15 cellular contexts compared by ENCODE assay signal in genomic region chr1:2241820-2242219, GRCh38. TPM values are rescaled to one million over a fixed set of nuclear protein-coding genes. Genes with fewer than 3 reads are reported as not detected.
DNase-seq lines count a peak whose midpoint lies in the region; ATAC-seq, FAIRE-seq and TF ChIP-seq lines count a peak whose summit lies in the region.
"Had no signal": no experiment of that assay in that cellular context is flagged by ENCODE, and none has a peak within 500 bp of the region (broad histone marks: within the 10 kb centered on the region; RNA-seq: fewer than 3 reads in every experiment).

No MANE protein-coding gene starts in this region.

- H3K9me3 ChIP-seq in CD4-positive, alpha-beta T cell (ENCODE audit: control insufficient read depth, low read length) = no peaks in the 10 kb centered on the region
- H3K9me3 ChIP-seq in IMR-90 (ENCODE audit: control insufficient read depth, insufficient read depth, low read length) = no peaks in the 10 kb centered on the region
- no peaks in the 10 kb centered on the region; a peak in 1 of 4 replicates for H3K9me3 ChIP-seq in H1 (ENCODE audit: insufficient read depth in 2 of 2, low read depth in 1 of 2, low read length in 1 of 2)
- H3K9me3 ChIP-seq in testis = no peaks in the 10 kb centered on the region
- H3K9me3 ChIP-seq: adrenal gland, BE2C, lower lobe of right lung, tibial nerve had no signal

- H3K4ac ChIP-seq in IMR-90 (ENCODE audit: low read depth, low read length) (no peak overlapping the region), H1 (replicated peaks; ENCODE audit: insufficient read length, low read depth, low read length) (no peak overlapping the region)

- dilution Hi-C loops in IMR-90 (cut with HindIII; ENCODE audit: low sequenced_read_pairs, unreplicated experiment) = no loop called here

- peaks cover 43% of the 10 kb centered on the region for H3K9me1 ChIP-seq in IMR-90 (ENCODE audit: insufficient read depth, low read length)

- H3K27me3 Mint-ChIP-seq in CD4-positive, alpha-beta T cell = no peaks in the 10 kb centered on the region
- H3K27me3 Mint-ChIP-seq in natural killer cell treated with Interleukin-12 subunit alpha and Interleukin-12 subunit beta and Interleukin-15 and Interleukin-18, amount 100 ng/mL, for 72 hours = no peaks in the 10 kb centered on the region

- no peak overlapping the region for H3K18ac ChIP-seq in IMR-90 (ENCODE audit: low read depth, low read length)
- peak overlapping the region; percentile 38; the same call in 1 of the 2 replicates for H3K18ac ChIP-seq in H1 (ENCODE audit: extremely low read depth, low read length)

- H2BK5ac ChIP-seq in IMR-90 (ENCODE audit: low read depth, low read length, poor library complexity, severe bottlenecking) (no peak overlapping the region), H1 (ENCODE audit: low read depth, low read length) (peak overlapping the region; percentile 88; the same call in 1 of the 2 replicates)

- H3K56ac ChIP-seq in IMR-90 (ENCODE audit: extremely low read depth, insufficient read depth, low read length) = no peak overlapping the region
- H3K56ac ChIP-seq in H1 (replicated peaks; ENCODE audit: insufficient read length, low read depth, low read length) = no peak overlapping the region

- peaks cover 47% of the 10 kb centered on the region for H3K4me1 ChIP-seq in IMR-90 (ENCODE audit: control insufficient read depth, insufficient read depth, low read length)
- peaks cover 0 to 19% (median 10%) of the 10 kb centered on the region in 4 experiments; a peak in 5 of 7 replicates for H3K4me1 ChIP-seq in H1 (replicated peaks in 1 of 4; ENCODE audit: control insufficient read depth in 3 of 4, insufficient read depth in 4 of 4, low read length in 3 of 4)
- H3K4me1 ChIP-seq in testis = peaks cover 48% of the 10 kb centered on the region

- H3K23me2 ChIP-seq in H1 (ENCODE audit: low read depth, low read length) = no peaks in the 10 kb centered on the region

- no peak for TF ChIP-seq CTCF in CD4-positive, alpha-beta T cell (IDR thresholded peaks at IDR 0.05)
- no peak for TF ChIP-seq CTCF in IMR-90 (conservative IDR thresholded peaks at IDR 0.05; ENCODE audit: low read depth, low read length)
- TF ChIP-seq CTCF in H1 (IDR thresholded peaks at IDR 0.05; ENCODE audit: control extremely low read depth in 1 of 3, insufficient read depth in 1 of 3, low read depth in 1 of 3, low read length in 3 of 3) = no peak
- no peak for TF ChIP-seq CTCF in testis (IDR thresholded peaks at IDR 0.05)

- H4K91ac ChIP-seq in IMR-90 (ENCODE audit: insufficient read depth, low read depth, low read length) = no peak overlapping the region
- no peak overlapping the region for H4K91ac ChIP-seq in H1 (replicated peaks; ENCODE audit: insufficient read length, low read length)

- H2AFZ ChIP-seq in IMR-90 (replicated peaks; ENCODE audit: low read length, poor library complexity) (no peak overlapping the region), H1 (ENCODE audit: low read length) (no peak overlapping the region)
- H2AFZ ChIP-seq: parathyroid adenoma had no signal

- H3K36me3 ChIP-seq in IMR-90 (ENCODE audit: control insufficient read depth, insufficient read depth, low read length) (peaks cover 17% of the 10 kb centered on the region; the same call in 1 of the 2 replicates), H1 (ENCODE audit: control insufficient read depth in 2 of 4, insufficient read depth in 4 of 4, low read length in 3 of 4) (peaks cover 0 to 3% (median 0%) of the 10 kb centered on the region in 4 experiments; a peak in 1 of 8 replicates), testis (ENCODE audit: low read depth, missing control alignments) (no peaks in the 10 kb centered on the region)
- H3K36me3 ChIP-seq: adrenal gland had no signal

- no peak overlapping the region for H3K27ac ChIP-seq in CD4-positive, alpha-beta T cell (ENCODE audit: low read depth, low read length)
- no peak overlapping the region for H3K27ac ChIP-seq in IMR-90 (ENCODE audit: insufficient read depth, low read length)
- no peak overlapping the region for H3K27ac ChIP-seq in H1 (ENCODE audit: low read depth, low read length)
- H3K27ac ChIP-seq in testis = no peak overlapping the region
- H3K27ac ChIP-seq: parathyroid adenoma had no signal

- H4K8ac ChIP-seq in IMR-90 (ENCODE audit: low read depth in 2 of 2, low read length in 2 of 2) = no peak overlapping the region
- H4K8ac ChIP-seq in H1 (ENCODE audit: extremely low read depth, insufficient read depth, low read length) = no peak overlapping the region

- peaks cover 86% of the 10 kb centered on the region for H3K4me1 Mint-ChIP-seq in CD4-positive, alpha-beta T cell (ENCODE audit: low read depth)
- H3K4me1 Mint-ChIP-seq in natural killer cell treated with Interleukin-12 subunit alpha and Interleukin-12 subunit beta and Interleukin-15 and Interleukin-18, amount 100 ng/mL, for 72 hours (ENCODE audit: low read depth in 2 of 2) = peaks cover 27 to 34% of the 10 kb centered on the region in 2 donors

- TF ChIP-seq POLR2A in IMR-90 (IDR thresholded peaks at IDR 0.05; ENCODE audit: low read depth, low read length) = no peak
- no peak for TF ChIP-seq POLR2A in H1 (IDR thresholded peaks at IDR 0.05; ENCODE audit: control extremely low read depth in 1 of 2, low read depth in 2 of 2, low read length in 2 of 2)
- TF ChIP-seq POLR2A in testis (IDR thresholded peaks at IDR 0.05) = no peak

- H3K27me3 ChIP-seq in CD4-positive, alpha-beta T cell (ENCODE audit: control insufficient read depth, insufficient read depth, low read length) = no peaks in the 10 kb centered on the region
- H3K27me3 ChIP-seq in IMR-90 (ENCODE audit: control insufficient read depth, insufficient read depth, low read length) (no peaks in the 10 kb centered on the region), H1 (replicated peaks in 1 of 4; ENCODE audit: control insufficient read depth in 3 of 4, extremely low read depth in 1 of 4, insufficient read depth in 3 of 4, low read length in 3 of 4) (no peaks in the 10 kb centered on the region), testis (no peaks in the 10 kb centered on the region)
- H3K27me3 ChIP-seq: adrenal gland, BE2C, tibial nerve had no signal

- peaks cover 51 to 97% of the 10 kb centered on the region in 2 experiments for H3K79me2 ChIP-seq in H1 (ENCODE audit: control insufficient read depth in 1 of 2, insufficient read depth in 2 of 2, low read length in 2 of 2)

- intact Hi-C loops in CD4-positive, alpha-beta T cell (cut with DNase I, micrococcal nuclease) = no loop called here
- intact Hi-C loops in IMR-90 (cut with micrococcal nuclease) = no loop called here
- intact Hi-C loops in testis (cut with DNase I; ENCODE audit: low total_unique reads) = loop anchor here (10.0 kb wide), 1 partner anchor 567 kb away; no protein-coding TSS in a partner anchor

- H3K79me1 ChIP-seq in IMR-90 (ENCODE audit: low read depth in 1 of 2, low read length in 2 of 2) (peaks cover 0 to 71% of the 10 kb centered on the region in 2 experiments; a peak in 2 of 4 replicates), H1 (ENCODE audit: low read depth, low read length) (peaks cover 39% of the 10 kb centered on the region)

- H2BK15ac ChIP-seq in IMR-90 (ENCODE audit: low read depth, low read length) (no peak overlapping the region), H1 (ENCODE audit: low read length) (no peak overlapping the region; the same call in 1 of the 2 replicates)

- H2BK120ac ChIP-seq in IMR-90 (ENCODE audit: low read depth, low read length) (no peak overlapping the region), H1 (replicated peaks; ENCODE audit: low read depth, low read length) (no peak overlapping the region)

- H3K14ac ChIP-seq in IMR-90 (replicated peaks; ENCODE audit: low read depth, low read length) (no peak overlapping the region), H1 (ENCODE audit: insufficient read length) (no peak overlapping the region)

- whole genome bisulfite sequencing in IMR-90 (ENCODE audit: extremely low coverage in 2 of 2, insufficient read length in 1 of 2), 2 experiments = 83% methylated on average over 6 of the region's 13 CpGs; no CpG with 5 or more reads in 1 of the 2 experiments
- WGBS in H1 (ENCODE audit: extremely low coverage in 1 of 2, insufficient coverage in 1 of 2, insufficient read length in 1 of 2, insufficient replicate concordance in 2 of 2, low coverage in 1 of 2, low lambda C conversion rate in 2 of 2, missing lambda C conversion rate in 1 of 2), 2 experiments = 88% methylated on average over 13 of the region's 13 CpGs; no CpG with 5 or more reads in 1 of the 2 experiments
- 58 to 80% methylated on average over 7 to 13 of the region's 13 CpGs for WGBS in testis, 2 donors

- H4K20me1 ChIP-seq in IMR-90 (ENCODE audit: insufficient read depth, low read length) (peaks cover 99% of the 10 kb centered on the region), H1 (replicated peaks in 1 of 2; ENCODE audit: control insufficient read depth in 1 of 2, insufficient read depth in 2 of 2, low read length in 2 of 2) (peaks cover 39 to 58% of the 10 kb centered on the region in 2 experiments)

- H2BK20ac ChIP-seq in IMR-90 (ENCODE audit: low read depth, low read length) = no peak overlapping the region
- no peak overlapping the region for H2BK20ac ChIP-seq in H1 (ENCODE audit: low read length)

- H2BK12ac ChIP-seq in H1 (ENCODE audit: low read depth, low read length) = no peak overlapping the region

- H2AK5ac ChIP-seq in IMR-90 (ENCODE audit: low read depth, low read length) (no peak overlapping the region), H1 (ENCODE audit: low read depth, low read length) (0 out of 2 replicates have a peak overlapping the region, but pooled peaks have one; percentile 94)

- POLR2A ChIA-PET in CD4-positive, alpha-beta T cell (lab: Charles Lee) = interaction anchor here (1.7 kb wide), 1 partner anchor 13 kb away, joined by 7 read pairs; no protein-coding TSS in a partner anchor
- POLR2A ChIA-PET in IMR-90 (lab: Charles Lee; ENCODE audit: unreplicated experiment) (no interaction called here), H1 (lab: Charles Lee; ENCODE audit: partially characterized antibody) (interaction anchor here (0.6 to 4.7 kb wide), 4 partner anchors 8 to 77 kb away, joined by 3 to 34 read pairs (median 4); no protein-coding TSS in a partner anchor)

- H4K5ac ChIP-seq in IMR-90 (ENCODE audit: low read depth, low read length) (no peak overlapping the region), H1 (ENCODE audit: insufficient read length, low read depth, low read length) (no peak overlapping the region)

- peak overlapping the region; percentile 32 for H2AK9ac ChIP-seq in IMR-90 (replicated peaks; ENCODE audit: low read depth, low read length, poor library complexity)

- H3K36me3 Mint-ChIP-seq in CD4-positive, alpha-beta T cell (ENCODE audit: low read depth) = peaks cover 84% of the 10 kb centered on the region
- no peaks in the 10 kb centered on the region for H3K36me3 Mint-ChIP-seq in natural killer cell treated with Interleukin-12 subunit alpha and Interleukin-12 subunit beta and Interleukin-15 and Interleukin-18, amount 100 ng/mL, for 72 hours

- FAIRE-seq in H1 (lab: Jason Lieb, UNC) = no peak

- CTCF ChIA-PET in CD4-positive, alpha-beta T cell (lab: Charles Lee) = no interaction called here
- CTCF ChIA-PET in IMR-90 (lab: Yijun Ruan, JAX) (no interaction called here), H1 (lab: Charles Lee; ENCODE audit: partially characterized antibody) (interaction anchor here (1.6 to 2.3 kb wide), 2 partner anchors 11 to 47 kb away, joined by 4 to 9 read pairs; partner anchors contain the start of gene FAAP20)

- no peak overlapping the region for H3K4me3 ChIP-seq in IMR-90 (ENCODE audit: insufficient read depth, low read depth, low read length)
- H3K4me3 ChIP-seq in H1 (ENCODE audit: extremely low read depth in 1 of 4, insufficient read depth in 2 of 4, low read depth in 3 of 4, low read length in 4 of 4) = no peak overlapping the region
- H3K4me3 ChIP-seq in testis = no peak overlapping the region
- H3K4me3 ChIP-seq: adrenal gland, lower lobe of right lung, tibial nerve had no signal

- TF ChIP-seq EP300 in H1 (IDR thresholded peaks at IDR 0.05; ENCODE audit: borderline replicate concordance in 1 of 2, low read depth in 2 of 2, low read length in 2 of 2) = no peak

- in situ Hi-C loops in IMR-90 (cut with MboI; ENCODE audit: low sequenced_read_pairs) = no loop called here

- H3K27ac Mint-ChIP-seq in CD4-positive, alpha-beta T cell = peak overlapping the region; percentile 88
- H3K27ac Mint-ChIP-seq in natural killer cell treated with Interleukin-12 subunit alpha and Interleukin-12 subunit beta and Interleukin-15 and Interleukin-18, amount 100 ng/mL, for 72 hours = no peak overlapping the region

- H3K4me2 ChIP-seq in IMR-90 (ENCODE audit: low read depth, low read length) (no peak overlapping the region), H1 (ENCODE audit: insufficient read depth in 1 of 2, low read depth in 2 of 2, low read length in 2 of 2) (no peak overlapping the region)

- no TSS peak for BruUV-seq in IMR-90 (replicated peaks; lab: Mats Ljungman, UMichigan)

- H3K4me3 Mint-ChIP-seq in CD4-positive, alpha-beta T cell = peak overlapping the region; percentile 84
- H3K4me3 Mint-ChIP-seq in natural killer cell treated with Interleukin-12 subunit alpha and Interleukin-12 subunit beta and Interleukin-15 and Interleukin-18, amount 100 ng/mL, for 72 hours = no peak overlapping the region

- ATAC-seq in CD4-positive, alpha-beta T cell (ENCODE audit: poor library complexity) = no peak
- ATAC-seq in IMR-90 (ENCODE audit: low read depth) = no peak
- ATAC-seq in natural killer cell treated with Interleukin-12 subunit alpha and Interleukin-12 subunit beta and Interleukin-15 and Interleukin-18, amount 100 ng/mL, for 72 hours = no peak
- ATAC-seq: lower lobe of right lung had no signal

- no peaks in the 10 kb centered on the region for H3K9me3 Mint-ChIP-seq in CD4-positive, alpha-beta T cell
- H3K9me3 Mint-ChIP-seq in natural killer cell treated with Interleukin-12 subunit alpha and Interleukin-12 subunit beta and Interleukin-15 and Interleukin-18, amount 100 ng/mL, for 72 hours = no peaks in the 10 kb centered on the region

- H3K23ac ChIP-seq in IMR-90 (ENCODE audit: low read depth, low read length) = peak overlapping the region; percentile 29; the same call in 1 of the 2 replicates
- no peak overlapping the region for H3K23ac ChIP-seq in H1 (ENCODE audit: insufficient read length)

- no peak overlapping the region for H3K9ac ChIP-seq in IMR-90 (ENCODE audit: low read depth, low read length)
- no peak overlapping the region for H3K9ac ChIP-seq in H1 (replicated peaks in 1 of 4; ENCODE audit: extremely low read depth in 1 of 4, low read depth in 3 of 4, low read length in 3 of 4)
- H3K9ac ChIP-seq: parathyroid adenoma had no signal

- TF ChIP-seq RAD21 in IMR-90 (IDR thresholded peaks at IDR 0.05; ENCODE audit: low read length) (no peak), H1 (IDR thresholded peaks at IDR 0.05 in 1 of 2, conservative IDR thresholded peaks at IDR 0.05 in 1 of 2; ENCODE audit: low read depth in 2 of 2, low read length in 2 of 2) (no peak)

- DNase-seq in CD4-positive, alpha-beta T cell = peak in 1 of 10 experiments; percentile 12
- DNase-seq in IMR-90 (no peak), H1 (ENCODE audit: low read depth in 1 of 2, low spot score in 2 of 2) (no peak), globus pallidus (ENCODE audit: low spot score) (no peak), DMS53 (lab: John Stamatoyannopoulos, UW) (no peak), NCI-H2081 treated with DMSO at 0.1 percent for 48 hours (lab: John Stamatoyannopoulos, UW) (no peak), testis (no peak)
- peak; percentile 34 for DNase-seq in natural killer cell treated with Interleukin-12 subunit alpha and Interleukin-12 subunit beta and Interleukin-15 and Interleukin-18, amount 100 ng/mL, for 72 hours (ENCODE audit: low spot score)
- DNase-seq: adrenal gland, BE2C, DMS79 treated with DMSO at 0.1 percent for 48 hours, lower lobe of right lung, NCI-H345 had no signal

RNA-seq across cellular contexts. Expression of gene SKI, which starts 13.7 kb away (rescaled TPM):
- 100 to 1,000 TPM; 286 to 324 TPM for total RNA-seq in CD4-positive, alpha-beta T cell
- total RNA-seq in IMR-90 (2012; rRNA removed) (2.3 and 3.9 TPM in 2 replicates), testis (10 to 100 TPM; 85.7 to 87.1 TPM)
- polyA plus RNA-seq in IMR-90 (2012; rRNA removed) (20.1 and 20.8 TPM in 2 replicates), H1 (2011; rRNA removed) (8.3 and 14.5 TPM in 2 replicates), testis (ENCODE audit: insufficient read depth, low read depth, low replicate concordance) (40.2 TPM)
- 13.7 and 20.7 TPM in 2 replicates for polyA plus RNA-seq in IMR-90 (2012; cell fraction: cytosol; rRNA removed)
- polyA plus RNA-seq in IMR-90 (2012; cell fraction: nucleus; rRNA removed; ENCODE audit: low replicate concordance) = 42.1 and 52.9 TPM in 2 replicates
- total RNA-seq in H1 (2021; fragmentation: NEBNext Ultra II Directional; extraction: Animal tissue kit (Norgen Biotek cat#: 25700)) = 80.2 and 87.6 TPM in 2 replicates
- 8.6 TPM for polyA plus RNA-seq in H1 (2011; cell fraction: cytosol; rRNA removed)
- polyA plus RNA-seq in H1 (2011; cell fraction: nucleus; rRNA removed) = 19.2 TPM
- polyA plus RNA-seq in H1 (2012, experiment 1 of 2) = 24.8 to 35.9 TPM (median 32.3 TPM) in 4 replicates
- polyA plus RNA-seq in H1 (2012, experiment 2 of 2) = 36.5 TPM
- 40.2 TPM for polyA plus RNA-seq in H1 (2013, experiment 1 of 2)
- polyA plus RNA-seq in H1 (2013, experiment 2 of 2) = 39.7 TPM
- polyA minus RNA-seq in H1 (2011; rRNA and poly(A)+ RNA removed) = 6.3 and 7.3 TPM in 2 replicates
- polyA minus RNA-seq in H1 (2011; cell fraction: cytosol; rRNA and poly(A)+ RNA removed) = 30.0 TPM
- polyA minus RNA-seq in H1 (2011; cell fraction: nucleus; rRNA and poly(A)+ RNA removed) = 27.1 TPM
- total RNA-seq in natural killer cell treated with Interleukin-12 subunit alpha and Interleukin-12 subunit beta and Interleukin-15 and Interleukin-18, amount 100 ng/mL, for 72 hours = 10 to 100 TPM; 16.5 to 42.7 TPM

RNA-seq across cellular contexts. Expression of gene FAAP20, which starts 47.2 kb away (rescaled TPM):
- total RNA-seq in CD4-positive, alpha-beta T cell = 10 to 100 TPM; 51.7 to 53.1 TPM
- total RNA-seq in IMR-90 (2012; rRNA removed) = 6.5 and 7.5 TPM in 2 replicates
- 31.5 and 36.8 TPM in 2 replicates for polyA plus RNA-seq in IMR-90 (2012; rRNA removed)
- polyA plus RNA-seq in IMR-90 (2012; cell fraction: cytosol; rRNA removed) = 58.8 and 75.0 TPM in 2 replicates
- polyA plus RNA-seq in IMR-90 (2012; cell fraction: nucleus; rRNA removed; ENCODE audit: low replicate concordance) = 59.9 and 123 TPM in 2 replicates
- total RNA-seq in H1 (2021; fragmentation: NEBNext Ultra II Directional; extraction: Animal tissue kit (Norgen Biotek cat#: 25700)) = 99.8 and 103 TPM in 2 replicates
- 58.4 and 106 TPM in 2 replicates for polyA plus RNA-seq in H1 (2011; rRNA removed)
- 49.4 TPM for polyA plus RNA-seq in H1 (2011; cell fraction: cytosol; rRNA removed)
- 69.8 TPM for polyA plus RNA-seq in H1 (2011; cell fraction: nucleus; rRNA removed)
- 51.1 to 69.6 TPM (median 60.7 TPM) in 4 replicates for polyA plus RNA-seq in H1 (2012, experiment 1 of 2)
- polyA plus RNA-seq in H1 (2012, experiment 2 of 2) = 65.5 TPM
- polyA plus RNA-seq in H1 (2013, experiment 1 of 2) = 95.7 TPM
- polyA plus RNA-seq in H1 (2013, experiment 2 of 2) = 90.2 TPM
- 5.5 and 6.4 TPM in 2 replicates for polyA minus RNA-seq in H1 (2011; rRNA and poly(A)+ RNA removed)
- polyA minus RNA-seq in H1 (2011; cell fraction: cytosol; rRNA and poly(A)+ RNA removed) = 32.8 TPM
- 18.1 TPM for polyA minus RNA-seq in H1 (2011; cell fraction: nucleus; rRNA and poly(A)+ RNA removed)
- total RNA-seq in natural killer cell treated with Interleukin-12 subunit alpha and Interleukin-12 subunit beta and Interleukin-15 and Interleukin-18, amount 100 ng/mL, for 72 hours = 10 to 100 TPM; 43.4 to 61.8 TPM
- total RNA-seq in testis = 10 to 100 TPM; 65.5 to 72.0 TPM
- 72.6 TPM for polyA plus RNA-seq in testis (ENCODE audit: insufficient read depth, low read depth, low replicate concordance)
